Comparison of ENCODE assay signal across 10 cellular contexts in the genomic region with DNA sequence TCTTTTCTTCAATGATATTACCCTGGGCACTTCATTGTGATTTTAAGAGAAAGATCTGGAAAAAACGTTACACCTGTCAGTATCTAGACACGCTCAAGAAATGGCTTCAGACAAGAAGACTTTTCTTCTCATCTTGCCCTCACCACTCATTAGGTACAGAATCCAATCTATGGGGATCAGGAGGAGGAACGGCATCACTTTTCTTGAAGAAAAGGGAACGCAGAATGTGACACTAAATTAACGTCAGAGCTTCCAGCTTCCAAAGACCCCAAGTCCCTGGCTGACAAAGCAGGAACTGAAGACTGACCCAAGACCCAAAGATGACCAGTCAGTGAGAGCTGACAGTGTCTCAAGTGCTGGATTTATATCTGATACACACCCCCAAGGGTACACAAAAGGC. TPM values are rescaled to one million over a fixed set of nuclear protein-coding genes. Genes with fewer than 3 reads are reported as not detected.
A peak's percentile ranks its signal among the peaks of the same experiment; 100 is the strongest.
DNase-seq lines count a peak whose midpoint lies in the region; ATAC-seq and TF ChIP-seq lines count a peak whose summit lies in the region.
"Had no signal": no experiment of that assay in that cellular context is flagged by ENCODE, and none has a peak within 500 bp of the region (broad histone marks: within the 10 kb centered on the region; RNA-seq: fewer than 3 reads in every experiment).

No MANE protein-coding gene starts in this region.

- 0 out of 2 replicates have a peak overlapping the region, but pooled peaks have one; percentile 33 for H3K27ac Mint-ChIP-seq in GM23338
- H3K27ac Mint-ChIP-seq in central memory CD8-positive, alpha-beta T cell (ENCODE audit: low read depth): peak overlapping the region; percentile 67

- H3K27me3 ChIP-seq in GM23338 (ENCODE audit: insufficient read depth) (no peaks in the 10 kb centered on the region), trophoblast cell (ENCODE audit: insufficient read depth, low read length) (no peaks in the 10 kb centered on the region)

- no peak for ATAC-seq in GM23338
- no peak for ATAC-seq in central memory CD8-positive, alpha-beta T cell (replicated peaks; ENCODE audit: extremely low read depth, poor library complexity, severe bottlenecking)
- ATAC-seq in GM21528 (IDR thresholded peaks at IDR 0.05; ENCODE audit: low FRiP score, unreplicated experiment): no peak

- no peak overlapping the region for H2BK120ac ChIP-seq in trophoblast cell (ENCODE audit: insufficient read depth, low read length, poor library complexity)

- no peaks in the 10 kb centered on the region for H3K9me2 ChIP-seq in GM23338 (ENCODE audit: insufficient read depth)

- H2AK5ac ChIP-seq in trophoblast cell (ENCODE audit: low read length): no peak overlapping the region

- H4K20me1 ChIP-seq in GM23338 (replicated peaks; ENCODE audit: insufficient read depth): peaks cover 99% of the 10 kb centered on the region

- H3K4me2 ChIP-seq in GM23338 (no peak overlapping the region), trophoblast cell (ENCODE audit: low read length) (no peak overlapping the region)

- peaks cover 90% of the 10 kb centered on the region for H3K4me1 Mint-ChIP-seq in GM23338
- H3K4me1 Mint-ChIP-seq in central memory CD8-positive, alpha-beta T cell: peaks cover 92% of the 10 kb centered on the region

- H3K27me3 Mint-ChIP-seq in GM23338 (ENCODE audit: insufficient read depth, low read depth, poor library complexity): peaks cover 8% of the 10 kb centered on the region
- no peaks in the 10 kb centered on the region for H3K27me3 Mint-ChIP-seq in central memory CD8-positive, alpha-beta T cell

- no peak overlapping the region for H3K14ac ChIP-seq in trophoblast cell (ENCODE audit: low read length)

- H2AFZ ChIP-seq in GM23338: no peak overlapping the region
- no peak overlapping the region for H2AFZ ChIP-seq in trophoblast cell (ENCODE audit: insufficient read depth, low read length, poor library complexity)

- peaks cover 2% of the 10 kb centered on the region for H3K9me3 ChIP-seq in trophoblast cell (ENCODE audit: insufficient read depth, low read depth, low read length)

- no peak overlapping the region for H4K91ac ChIP-seq in trophoblast cell (ENCODE audit: low read depth, low read length)

- H3K9me3 Mint-ChIP-seq in GM23338: no peaks in the 10 kb centered on the region
- H3K9me3 Mint-ChIP-seq in central memory CD8-positive, alpha-beta T cell: no peaks in the 10 kb centered on the region
- H3K9me3 Mint-ChIP-seq: nephron had no signal

- no peak overlapping the region for H3K4me3 Mint-ChIP-seq in GM23338
- H3K4me3 Mint-ChIP-seq in central memory CD8-positive, alpha-beta T cell: peak overlapping the region; percentile 51
- H3K4me3 Mint-ChIP-seq: nephron had no signal

- H3K79me2 ChIP-seq in GM23338 (replicated peaks; ENCODE audit: insufficient read depth) (peaks cover 100% of the 10 kb centered on the region), trophoblast cell (ENCODE audit: control insufficient read depth, insufficient read depth, low read length, poor library complexity) (peaks cover 63% of the 10 kb centered on the region)

- H3K18ac ChIP-seq in trophoblast cell (ENCODE audit: low read length): no peak overlapping the region

- no peaks in the 10 kb centered on the region for H3K36me3 ChIP-seq in GM23338 (ENCODE audit: insufficient read depth)
- H3K36me3 ChIP-seq in trophoblast cell (ENCODE audit: control insufficient read depth in 1 of 2, insufficient read depth in 2 of 2, low read length in 2 of 2): peaks cover 4 to 8% of the 10 kb centered on the region in 2 experiments

- H3K4ac ChIP-seq in trophoblast cell (ENCODE audit: low read depth, low read length): peak overlapping the region; percentile 28

- no peak overlapping the region for H3K23ac ChIP-seq in trophoblast cell (ENCODE audit: low read length)

- H3K9ac ChIP-seq in trophoblast cell (ENCODE audit: low read length): no peak overlapping the region

- H3K4me3 ChIP-seq in GM23338 (no peak overlapping the region), trophoblast cell (ENCODE audit: low read depth, low read length) (no peak overlapping the region)

- H3K36me3 Mint-ChIP-seq in GM23338 (ENCODE audit: low read depth): no peaks in the 10 kb centered on the region
- H3K36me3 Mint-ChIP-seq in central memory CD8-positive, alpha-beta T cell (ENCODE audit: insufficient read depth): peaks cover 14% of the 10 kb centered on the region

- H2BK5ac ChIP-seq in trophoblast cell (ENCODE audit: low read depth, low read length, poor library complexity): no peak overlapping the region

- 0 out of 2 replicates have a peak, but pooled peaks cover 7% of the 10 kb centered on the region for H3F3A ChIP-seq in GM23338 (replicated peaks; ENCODE audit: low read depth)

- H4K8ac ChIP-seq in trophoblast cell (ENCODE audit: low read depth, low read length): no peak overlapping the region

- H3K4me1 ChIP-seq in GM23338 (ENCODE audit: insufficient read depth): peaks cover 88% of the 10 kb centered on the region
- peaks cover 44 to 52% of the 10 kb centered on the region in 2 experiments for H3K4me1 ChIP-seq in trophoblast cell (ENCODE audit: control insufficient read depth in 1 of 2, insufficient read depth in 2 of 2, low read length in 2 of 2)

- H3K27ac ChIP-seq in C4-2B (peak overlapping the region; percentile 8; the same call in 1 of the 2 replicates), GM23338 (ENCODE audit: low read depth) (peak overlapping the region; percentile 63; the same call in 1 of the 2 replicates), trophoblast cell (ENCODE audit: low read depth, low read length) (no peak overlapping the region)

- WGBS in trophoblast cell (ENCODE audit: extremely low coverage, insufficient coverage, insufficient read length): no CpG with 5 or more reads among the region's 5 CpGs

- TF ChIP-seq CTCF in C4-2B (conservative IDR thresholded peaks at IDR 0.05) (no peak), GM23338 (conservative IDR thresholded peaks at IDR 0.05; ENCODE audit: low read depth in 2 of 2) (no peak)

- no peak overlapping the region for H4K12ac ChIP-seq in trophoblast cell (ENCODE audit: low read depth, low read length)

- H3K79me1 ChIP-seq in trophoblast cell (ENCODE audit: low read length): peaks cover 9% of the 10 kb centered on the region

- no peak overlapping the region for H2BK12ac ChIP-seq in trophoblast cell (ENCODE audit: low read length)

- no peak for DNase-seq in GM23338 (ENCODE audit: low spot score)
- no peak for DNase-seq in central memory CD8-positive, alpha-beta T cell (ENCODE audit: low spot score in 2 of 2)
- no peak for DNase-seq in trophoblast cell
- no peak for DNase-seq in NCI-H2029 treated with DMSO at 0.1 percent for 48 hours (lab: John Stamatoyannopoulos, UW)
- DNase-seq in NCI-H2227 (lab: John Stamatoyannopoulos, UW; ENCODE audit: unreplicated experiment): no peak
- DNase-seq: DND-41, NCI-H2107 had no signal

TF ChIP-seq in GM23338, 12 proteins besides CTCF, POLR2A, EP300 and RAD21 (continues in another document):
- TF ChIP-seq STAT1 (IDR thresholded peaks at IDR 0.05; ENCODE audit: unreplicated experiment) (no peak), ZNF331 (CRISPR knock-in tag; IDR thresholded peaks at IDR 0.05; ENCODE audit: low read depth) (no peak), JUNB (IDR thresholded peaks at IDR 0.05; ENCODE audit: unreplicated experiment) (no peak), CREB1 (CRISPR knock-in tag; IDR thresholded peaks at IDR 0.05; ENCODE audit: low read depth) (no peak), POLR2AphosphoS5 (IDR thresholded peaks at IDR 0.05; ENCODE audit: low read depth) (no peak), NANOG (IDR thresholded peaks at IDR 0.05; ENCODE audit: borderline replicate concordance) (no peak), EZH2phosphoT487 (IDR thresholded peaks at IDR 0.05; ENCODE audit: unreplicated experiment) (no peak)
- TF ChIP-seq, protein P1, sequence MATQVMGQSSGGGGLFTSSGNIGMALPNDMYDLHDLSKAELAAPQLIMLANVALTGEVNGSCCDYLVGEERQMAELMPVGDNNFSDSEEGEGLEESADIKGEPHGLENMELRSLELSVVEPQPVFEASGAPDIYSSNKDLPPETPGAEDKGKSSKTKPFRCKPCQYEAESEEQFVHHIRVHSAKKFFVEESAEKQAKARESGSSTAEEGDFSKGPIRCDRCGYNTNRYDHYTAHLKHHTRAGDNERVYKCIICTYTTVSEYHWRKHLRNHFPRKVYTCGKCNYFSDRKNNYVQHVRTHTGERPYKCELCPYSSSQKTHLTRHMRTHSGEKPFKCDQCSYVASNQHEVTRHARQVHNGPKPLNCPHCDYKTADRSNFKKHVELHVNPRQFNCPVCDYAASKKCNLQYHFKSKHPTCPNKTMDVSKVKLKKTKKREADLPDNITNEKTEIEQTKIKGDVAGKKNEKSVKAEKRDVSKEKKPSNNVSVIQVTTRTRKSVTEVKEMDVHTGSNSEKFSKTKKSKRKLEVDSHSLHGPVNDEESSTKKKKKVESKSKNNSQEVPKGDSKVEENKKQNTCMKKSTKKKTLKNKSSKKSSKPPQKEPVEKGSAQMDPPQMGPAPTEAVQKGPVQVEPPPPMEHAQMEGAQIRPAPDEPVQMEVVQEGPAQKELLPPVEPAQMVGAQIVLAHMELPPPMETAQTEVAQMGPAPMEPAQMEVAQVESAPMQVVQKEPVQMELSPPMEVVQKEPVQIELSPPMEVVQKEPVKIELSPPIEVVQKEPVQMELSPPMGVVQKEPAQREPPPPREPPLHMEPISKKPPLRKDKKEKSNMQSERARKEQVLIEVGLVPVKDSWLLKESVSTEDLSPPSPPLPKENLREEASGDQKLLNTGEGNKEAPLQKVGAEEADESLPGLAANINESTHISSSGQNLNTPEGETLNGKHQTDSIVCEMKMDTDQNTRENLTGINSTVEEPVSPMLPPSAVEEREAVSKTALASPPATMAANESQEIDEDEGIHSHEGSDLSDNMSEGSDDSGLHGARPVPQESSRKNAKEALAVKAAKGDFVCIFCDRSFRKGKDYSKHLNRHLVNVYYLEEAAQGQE (IDR thresholded peaks at IDR 0.05; ENCODE audit: unreplicated experiment): no peak

RNA-seq across cellular contexts. Expression of a gene that starts 48.2 kb away (rescaled TPM):
- 63.5 and 63.8 TPM in 2 replicates for total RNA-seq in GM23338 (2014; rRNA removed; shearing (Covaris generic))
- polyA plus RNA-seq in GM23338 (2016; fragmentation: Nextera tagmentation; extraction: Ambion mirVana): 115 and 127 TPM in 2 replicates
- polyA plus RNA-seq in trophoblast cell (2013): 188 and 191 TPM in 2 replicates

RNA-seq across cellular contexts. Expression of a gene that starts 51.8 kb away (rescaled TPM):
- 15.0 and 24.8 TPM in 2 replicates for total RNA-seq in GM23338 (2014; rRNA removed; shearing (Covaris generic))
- polyA plus RNA-seq in GM23338 (2016; fragmentation: Nextera tagmentation; extraction: Ambion mirVana): 19.7 and 19.8 TPM in 2 replicates
- 4.4 and 4.7 TPM in 2 replicates for polyA plus RNA-seq in trophoblast cell (2013)
